In the genomic region with DNA sequence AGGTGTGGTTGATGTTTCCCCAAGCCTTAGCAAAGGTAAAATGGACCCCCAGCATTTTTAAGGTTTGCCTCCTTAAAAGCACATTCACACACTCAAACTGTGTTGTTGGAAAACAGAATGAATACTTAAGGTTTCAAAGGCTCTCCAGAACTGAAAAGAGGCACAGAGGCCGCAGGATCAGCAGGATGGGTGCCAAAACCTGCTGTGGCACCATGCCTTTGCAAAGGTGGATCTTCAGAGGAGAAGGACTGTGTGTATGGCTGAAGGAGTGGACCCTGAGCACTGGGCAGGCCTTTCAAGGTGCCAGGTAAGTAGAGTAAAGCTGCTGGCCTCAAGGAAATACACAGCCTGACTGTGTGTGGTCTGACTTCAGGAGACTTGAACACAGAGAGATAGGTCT, we compare ENCODE assay signal across 17 cellular contexts.
"Had no signal": no experiment of that assay in that cellular context is flagged by ENCODE, and none has a peak within 500 bp of the region (broad histone marks: within the 10 kb centered on the region; RNA-seq: fewer than 3 reads in every experiment).

No MANE protein-coding gene starts in this region.

- H3K27me3 Mint-ChIP-seq: stimulated activated memory B cell treated with anti-CD40 and anti-IgM and Interleukin-4, amounts not matched to agents 10 μg/mL and 1 μg/mL and 100 μg/mL, for 72 hours; stimulated activated naive CD8-positive, alpha-beta T cell treated with anti-CD3 and anti-CD28 coated beads, Interleukin-15, Interleukin-2, amounts not matched to agents 100 ng/mL and 50 ng/mL, for 24 hours had no signal

- H3K4me1 Mint-ChIP-seq: nephron; stimulated activated memory B cell treated with anti-CD40 and anti-IgM and Interleukin-4, amounts not matched to agents 10 μg/mL and 1 μg/mL and 100 μg/mL, for 72 hours had no signal

- H3K4me3 Mint-ChIP-seq: nephron; stimulated activated memory B cell treated with anti-CD40 and anti-IgM and Interleukin-4, amounts not matched to agents 10 μg/mL and 1 μg/mL and 100 μg/mL, for 72 hours; stimulated activated naive CD8-positive, alpha-beta T cell treated with anti-CD3 and anti-CD28 coated beads, Interleukin-15, Interleukin-2, amounts not matched to agents 100 ng/mL and 50 ng/mL, for 24 hours had no signal

- H3K27ac Mint-ChIP-seq: nephron; stimulated activated memory B cell treated with anti-CD40 and anti-IgM and Interleukin-4, amounts not matched to agents 10 μg/mL and 1 μg/mL and 100 μg/mL, for 72 hours; stimulated activated naive CD8-positive, alpha-beta T cell treated with anti-CD3 and anti-CD28 coated beads, Interleukin-15, Interleukin-2, amounts not matched to agents 100 ng/mL and 50 ng/mL, for 24 hours had no signal

- DNase-seq: effector memory CD4-positive, alpha-beta T cell; gastrocnemius medialis; heart right ventricle; hypothalamus; left lung; lower lobe of right lung; mesenchymal stem cell; midbrain; spleen; stimulated activated CD4-positive, alpha-beta T cell treated with anti-CD3 and anti-CD28 coated beads, Interleukin-15, amount 100 ng/mL, for 24 hours; stimulated activated CD4-positive, alpha-beta T cell treated with anti-CD3 and anti-CD28 coated beads, Interleukin-1b, Interleukin-23, amount 100 ng/mL, for 48 hours; stimulated activated CD4-positive, alpha-beta T cell treated with anti-CD3 and anti-CD28 coated beads, Interleukin-4, amount 100 ng/mL, for 24 hours had no signal

- ATAC-seq: esophagus mucosa; gastrocnemius medialis; heart right ventricle; left lung; lower lobe of right lung; sciatic nerve; stimulated activated memory B cell treated with anti-CD40 and anti-IgM and Interleukin-4, amounts not matched to agents 10 μg/mL and 1 μg/mL and 100 μg/mL, for 72 hours had no signal
